ENCODE assay signal across 13 cellular contexts in the genomic region with DNA sequence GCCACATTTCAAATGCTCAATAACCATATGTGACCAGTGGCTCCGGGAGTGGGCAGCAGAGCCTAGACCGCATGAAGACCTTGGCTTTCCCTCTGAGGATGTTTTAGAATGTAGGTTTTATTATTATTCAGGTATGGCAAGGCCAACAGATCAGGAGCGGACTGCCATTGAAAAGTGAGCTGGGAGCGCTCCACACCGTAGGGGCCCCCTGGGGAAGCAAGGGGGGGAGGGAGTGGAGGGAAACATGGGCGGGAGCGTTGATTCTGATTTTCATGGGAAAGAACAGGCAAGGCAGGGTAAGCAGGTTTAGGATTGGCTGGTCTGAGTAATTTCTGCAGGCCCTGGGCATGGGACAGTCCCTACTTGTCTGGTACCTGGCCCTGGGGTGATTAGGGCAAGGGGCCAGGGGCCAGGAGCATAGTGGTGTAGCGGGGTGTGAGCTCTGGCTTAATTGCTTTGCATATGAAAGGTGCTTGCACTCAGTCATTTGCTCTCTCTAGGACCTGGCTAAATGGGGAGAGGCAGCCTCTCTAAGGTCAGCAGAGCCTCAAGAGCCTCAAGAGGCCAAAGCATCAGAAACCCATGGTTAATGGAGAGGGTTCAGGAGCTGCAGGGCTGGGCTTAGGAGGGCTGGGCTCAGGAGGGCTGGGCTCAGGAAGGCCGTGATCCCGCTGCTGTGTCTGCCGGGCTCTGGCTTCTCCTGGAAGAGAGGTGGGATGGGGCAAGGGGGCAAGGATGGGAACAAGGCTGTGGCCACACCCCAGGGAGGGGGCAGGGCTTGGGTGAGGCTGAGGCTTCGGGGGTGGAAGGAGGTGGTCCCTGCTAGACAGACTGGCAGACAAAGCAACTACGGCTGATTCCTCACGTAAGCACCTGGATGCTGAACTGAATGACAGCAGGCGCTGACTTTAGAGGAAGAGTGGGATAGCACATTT.
DNase-seq lines count a peak whose midpoint lies in the region; ATAC-seq and TF ChIP-seq lines count a peak whose summit lies in the region.
"Had no signal": no experiment of that assay in that cellular context is flagged by ENCODE, and none has a peak within 500 bp of the region (broad histone marks: within the 10 kb centered on the region; RNA-seq: fewer than 3 reads in every experiment).

No MANE protein-coding gene starts in this region.

- peaks cover under 1% of the 10 kb centered on the region for H3K27me3 Mint-ChIP-seq in activated CD4-positive, alpha-beta T cell treated with anti-CD3 and anti-CD28 coated beads, Interleukin-2, amount 10 ng/mL, durations not matched to agents 7 days and 5 days

- DNase-seq in activated CD4-positive, alpha-beta T cell treated with anti-CD3 and anti-CD28 coated beads, Interleukin-2, amount 10 ng/mL, durations not matched to agents 7 days and 5 days = no peak
- DNase-seq in activated CD4-positive, alpha-beta T cell treated with anti-CD3 and anti-CD28 coated beads for 48 hours = no peak
- DNase-seq in foreskin keratinocyte = no peak
- no peak for DNase-seq in thoracic aorta (ENCODE audit: low spot score)
- no peak for DNase-seq in AG08395 (ENCODE audit: low spot score)
- DNase-seq: activated CD8-positive, alpha-beta memory T cell treated with anti-CD3 and anti-CD28 coated beads, Interleukin-2, amount 50 U/mL, for 48 hours; MG63; NCI-H226 had no signal

- ATAC-seq in foreskin keratinocyte (peak; percentile 42), thoracic aorta (ENCODE audit: insufficient number of reproducible peaks, low FRiP score, low read depth) (no peak), GM18870 (IDR thresholded peaks at IDR 0.05; ENCODE audit: unreplicated experiment) (no peak), HG03565 (IDR thresholded peaks at IDR 0.05; ENCODE audit: unreplicated experiment) (no peak)

- H3K27ac ChIP-seq in foreskin keratinocyte (no peak overlapping the region), thoracic aorta (peak overlapping the region; percentile 82 to 96)
- H3K27ac ChIP-seq: ascending aorta, parathyroid adenoma had no signal

- H3K4me1 ChIP-seq in foreskin keratinocyte = peaks cover 4% of the 10 kb centered on the region
- H3K4me1 ChIP-seq in mucosa of stomach (ENCODE audit: control insufficient read depth, insufficient read depth, low read length) = no peaks in the 10 kb centered on the region
- peaks cover 0 to 24% of the 10 kb centered on the region in 2 donors for H3K4me1 ChIP-seq in thoracic aorta (ENCODE audit: control insufficient read depth in 1 of 2, low read depth in 2 of 2)
- H3K4me1 ChIP-seq: ascending aorta, parathyroid adenoma had no signal

- TF ChIP-seq CTCF in foreskin keratinocyte (conservative IDR thresholded peaks at IDR 0.05) (no peak), thoracic aorta (IDR thresholded peaks at IDR 0.05) (no peak)

- H3K9me3 ChIP-seq in mucosa of stomach (ENCODE audit: control insufficient read depth, low read length) (no peaks in the 10 kb centered on the region), thoracic aorta (no peaks in the 10 kb centered on the region)
- H3K9me3 ChIP-seq: ascending aorta, MG63 had no signal

- peaks cover 13% of the 10 kb centered on the region for H3K4me1 Mint-ChIP-seq in activated CD4-positive, alpha-beta T cell treated with anti-CD3 and anti-CD28 coated beads, Interleukin-2, amount 10 ng/mL, durations not matched to agents 7 days and 5 days

- H3K9me3 Mint-ChIP-seq in activated CD4-positive, alpha-beta T cell treated with anti-CD3 and anti-CD28 coated beads, Interleukin-2, amount 10 ng/mL, durations not matched to agents 7 days and 5 days = peaks cover 3% of the 10 kb centered on the region

- H3K27me3 ChIP-seq in foreskin keratinocyte (no peaks in the 10 kb centered on the region), mucosa of stomach (ENCODE audit: control insufficient read depth, insufficient read depth, low read length) (no peaks in the 10 kb centered on the region), thoracic aorta (replicated peaks; ENCODE audit: insufficient read depth) (no peaks in the 10 kb centered on the region)
- H3K27me3 ChIP-seq: ascending aorta, MG63 had no signal

- no peak overlapping the region for H3K4me3 ChIP-seq in mucosa of stomach (ENCODE audit: low read length)
- H3K4me3 ChIP-seq in thoracic aorta = peak overlapping the region; percentile 60
- H3K4me3 ChIP-seq: ascending aorta, MG63 had no signal

- CTCF ChIA-PET in activated CD4-positive, alpha-beta T cell treated with anti-CD3 and anti-CD28 coated beads, Interleukin-2, amount 10 ng/mL, durations not matched to agents 7 days and 5 days (lab: Charles Lee) = interaction anchor here (0.6 kb wide), 1 partner anchor 292 kb away, joined by 3 read pairs; no protein-coding TSS in a partner anchor

- POLR2A ChIA-PET in activated CD4-positive, alpha-beta T cell treated with anti-CD3 and anti-CD28 coated beads, Interleukin-2, amount 10 ng/mL, durations not matched to agents 7 days and 5 days (lab: Charles Lee) = interaction anchor here (0.6 kb wide), 1 partner anchor 895 kb away, joined by 3 read pairs; no protein-coding TSS in a partner anchor

- no peaks in the 10 kb centered on the region for H3K36me3 Mint-ChIP-seq in activated CD4-positive, alpha-beta T cell treated with anti-CD3 and anti-CD28 coated beads, Interleukin-2, amount 10 ng/mL, durations not matched to agents 7 days and 5 days (ENCODE audit: low read depth)

- H3K36me3 ChIP-seq in mucosa of stomach (ENCODE audit: control insufficient read depth, insufficient read depth, low read length) = no peaks in the 10 kb centered on the region
- no peaks in the 10 kb centered on the region for H3K36me3 ChIP-seq in thoracic aorta
- H3K36me3 ChIP-seq: ascending aorta, MG63 had no signal

- peak overlapping the region; percentile 31 for H3K27ac Mint-ChIP-seq in activated CD4-positive, alpha-beta T cell treated with anti-CD3 and anti-CD28 coated beads, Interleukin-2, amount 10 ng/mL, durations not matched to agents 7 days and 5 days

- no peak overlapping the region for H3K4me3 Mint-ChIP-seq in activated CD4-positive, alpha-beta T cell treated with anti-CD3 and anti-CD28 coated beads, Interleukin-2, amount 10 ng/mL, durations not matched to agents 7 days and 5 days

- H3K9ac ChIP-seq in mucosa of stomach (ENCODE audit: low read length) = peak overlapping the region; percentile 44
- H3K9ac ChIP-seq: parathyroid adenoma had no signal
